ENCODE assay signal across 1 cellular context in the genomic region with DNA sequence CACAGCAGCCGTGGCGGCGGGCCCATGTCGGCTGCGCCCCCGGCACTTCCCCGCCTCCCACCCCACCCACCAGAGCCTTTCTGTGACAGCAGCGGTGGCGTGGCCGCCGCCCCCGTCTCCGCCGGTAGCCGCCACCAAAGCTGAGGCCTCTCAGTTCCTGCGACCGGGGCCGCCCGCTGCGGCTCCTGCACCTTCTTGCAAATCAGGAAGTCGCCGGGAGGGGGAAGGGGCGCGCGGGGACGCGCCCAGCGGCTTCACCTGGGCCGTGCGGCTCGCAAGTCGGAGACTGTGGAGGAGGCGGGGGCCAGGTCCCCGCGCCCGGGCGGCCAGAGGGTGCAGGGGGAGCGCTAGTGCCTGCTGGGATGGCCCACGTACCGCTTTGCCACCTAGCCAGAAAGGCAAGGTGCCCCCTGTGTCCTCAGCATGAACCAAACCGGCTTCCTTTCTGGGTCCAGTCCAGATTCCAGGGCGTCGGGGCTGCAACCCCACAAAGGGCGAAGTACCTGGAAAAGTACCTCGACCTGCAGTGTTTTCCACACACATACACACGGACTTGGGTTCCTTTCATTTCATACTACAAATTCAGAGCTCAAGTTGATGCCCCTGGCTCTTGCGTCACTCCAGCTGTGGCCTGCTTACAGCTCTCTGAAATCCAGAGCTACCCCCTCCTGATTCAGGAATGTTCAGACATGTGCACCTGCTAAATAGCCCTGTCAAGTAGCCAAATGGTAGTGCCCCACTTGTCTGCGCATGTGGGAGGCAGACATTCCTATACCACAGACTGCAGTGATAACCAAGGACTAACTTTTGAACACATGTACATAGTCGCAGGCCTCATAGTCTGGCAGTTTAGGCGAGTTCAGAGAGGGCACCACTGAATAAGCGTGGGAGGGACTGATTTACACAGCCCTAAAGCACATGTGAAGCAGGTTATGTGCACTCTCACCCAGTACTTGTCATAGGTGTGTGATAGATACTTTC.
TF ChIP-seq lines count a peak whose summit lies in the region.

A gene with protein sequence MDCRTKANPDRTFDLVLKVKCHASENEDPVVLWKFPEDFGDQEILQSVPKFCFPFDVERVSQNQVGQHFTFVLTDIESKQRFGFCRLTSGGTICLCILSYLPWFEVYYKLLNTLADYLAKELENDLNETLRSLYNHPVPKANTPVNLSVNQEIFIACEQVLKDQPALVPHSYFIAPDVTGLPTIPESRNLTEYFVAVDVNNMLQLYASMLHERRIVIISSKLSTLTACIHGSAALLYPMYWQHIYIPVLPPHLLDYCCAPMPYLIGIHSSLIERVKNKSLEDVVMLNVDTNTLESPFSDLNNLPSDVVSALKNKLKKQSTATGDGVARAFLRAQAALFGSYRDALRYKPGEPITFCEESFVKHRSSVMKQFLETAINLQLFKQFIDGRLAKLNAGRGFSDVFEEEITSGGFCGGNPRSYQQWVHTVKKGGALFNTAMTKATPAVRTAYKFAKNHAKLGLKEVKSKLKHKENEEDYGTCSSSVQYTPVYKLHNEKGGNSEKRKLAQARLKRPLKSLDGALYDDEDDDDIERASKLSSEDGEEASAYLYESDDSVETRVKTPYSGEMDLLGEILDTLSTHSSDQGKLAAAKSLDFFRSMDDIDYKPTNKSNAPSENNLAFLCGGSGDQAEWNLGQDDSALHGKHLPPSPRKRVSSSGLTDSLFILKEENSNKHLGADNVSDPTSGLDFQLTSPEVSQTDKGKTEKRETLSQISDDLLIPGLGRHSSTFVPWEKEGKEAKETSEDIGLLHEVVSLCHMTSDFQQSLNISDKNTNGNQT (minus strand): TSS at position 199 of the 981 bp plus-strand sequence. CDS start 325 bp downstream, outside the sequence.

TF ChIP-seq in K562, 482 proteins besides CTCF, POLR2A, EP300 and RAD21 (continued from another document and continues in another):
- TF ChIP-seq, protein P1, sequence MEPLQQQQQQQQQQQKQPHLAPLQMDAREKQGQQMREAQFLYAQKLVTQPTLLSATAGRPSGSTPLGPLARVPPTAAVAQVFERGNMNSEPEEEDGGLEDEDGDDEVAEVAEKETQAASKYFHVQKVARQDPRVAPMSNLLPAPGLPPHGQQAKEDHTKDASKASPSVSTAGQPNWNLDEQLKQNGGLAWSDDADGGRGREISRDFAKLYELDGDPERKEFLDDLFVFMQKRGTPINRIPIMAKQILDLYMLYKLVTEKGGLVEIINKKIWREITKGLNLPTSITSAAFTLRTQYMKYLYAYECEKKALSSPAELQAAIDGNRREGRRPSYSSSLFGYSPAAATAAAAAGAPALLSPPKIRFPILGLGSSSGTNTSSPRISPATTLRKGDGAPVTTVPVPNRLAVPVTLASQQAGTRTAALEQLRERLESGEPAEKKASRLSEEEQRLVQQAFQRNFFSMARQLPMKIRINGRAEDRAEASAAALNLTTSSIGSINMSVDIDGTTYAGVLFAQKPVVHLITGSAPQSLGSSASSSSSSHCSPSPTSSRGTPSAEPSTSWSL (CRISPR knock-in tag; IDR thresholded peaks at IDR 0.05; ENCODE audit: borderline replicate concordance), result no peak
- TF ChIP-seq, protein P2, sequence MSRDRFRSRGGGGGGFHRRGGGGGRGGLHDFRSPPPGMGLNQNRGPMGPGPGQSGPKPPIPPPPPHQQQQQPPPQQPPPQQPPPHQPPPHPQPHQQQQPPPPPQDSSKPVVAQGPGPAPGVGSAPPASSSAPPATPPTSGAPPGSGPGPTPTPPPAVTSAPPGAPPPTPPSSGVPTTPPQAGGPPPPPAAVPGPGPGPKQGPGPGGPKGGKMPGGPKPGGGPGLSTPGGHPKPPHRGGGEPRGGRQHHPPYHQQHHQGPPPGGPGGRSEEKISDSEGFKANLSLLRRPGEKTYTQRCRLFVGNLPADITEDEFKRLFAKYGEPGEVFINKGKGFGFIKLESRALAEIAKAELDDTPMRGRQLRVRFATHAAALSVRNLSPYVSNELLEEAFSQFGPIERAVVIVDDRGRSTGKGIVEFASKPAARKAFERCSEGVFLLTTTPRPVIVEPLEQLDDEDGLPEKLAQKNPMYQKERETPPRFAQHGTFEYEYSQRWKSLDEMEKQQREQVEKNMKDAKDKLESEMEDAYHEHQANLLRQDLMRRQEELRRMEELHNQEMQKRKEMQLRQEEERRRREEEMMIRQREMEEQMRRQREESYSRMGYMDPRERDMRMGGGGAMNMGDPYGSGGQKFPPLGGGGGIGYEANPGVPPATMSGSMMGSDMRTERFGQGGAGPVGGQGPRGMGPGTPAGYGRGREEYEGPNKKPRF (IDR thresholded peaks at IDR 0.05; ENCODE audit: low read depth, low read length), result no peak
- TF ChIP-seq SMARCC2 (IDR thresholded peaks at IDR 0.05; ENCODE audit: low read depth) (no peak), CSDE1 (IDR thresholded peaks at IDR 0.05) (no peak), RCOR1 (IDR thresholded peaks at IDR 0.05; ENCODE audit: borderline replicate concordance in 1 of 2, low read depth in 2 of 2, low read length in 2 of 2) (peak; percentile 5 to 51; a peak in 2 of 4 replicates), ZSCAN29 (IDR thresholded peaks at IDR 0.05) (no peak), SOX6 (IDR thresholded peaks at IDR 0.05) (no peak; the same call in 1 of the 2 replicates), SIN3B (IDR thresholded peaks at IDR 0.05; ENCODE audit: low read depth) (no peak), ZNF408 (CRISPR knock-in tag; IDR thresholded peaks at IDR 0.05; ENCODE audit: low read depth) (no peak), ZNF253 (CRISPR knock-in tag; conservative IDR thresholded peaks at IDR 0.05) (no peak), MTA1 (IDR thresholded peaks at IDR 0.05; ENCODE audit: borderline replicate concordance) (no peak), COPS2 (conservative IDR thresholded peaks at IDR 0.05) (no peak), POLR3A (IDR thresholded peaks at IDR 0.05; ENCODE audit: borderline replicate concordance, extremely low read depth, insufficient read depth, insufficient read length) (no peak), ATF1 (CRISPR knock-in tag; IDR thresholded peaks at IDR 0.05) (no peak), ATF1 (tag; IDR thresholded peaks at IDR 0.05) (peak; percentile 22; the same call in 1 of the 2 replicates), IRF2 (CRISPR knock-in tag; IDR thresholded peaks at IDR 0.05) (no peak), ZNF184 (CRISPR knock-in tag; IDR thresholded peaks at IDR 0.05) (no peak), SNIP1 (IDR thresholded peaks at IDR 0.05; ENCODE audit: low read depth) (no peak), ZNF324 (CRISPR knock-in tag; IDR thresholded peaks at IDR 0.05) (no peak), SREBF2 (CRISPR knock-in tag; IDR thresholded peaks at IDR 0.05) (no peak), SUPT5H (IDR thresholded peaks at IDR 0.05) (peak; percentile 48), KLF13 (tag; IDR thresholded peaks at IDR 0.05; ENCODE audit: borderline replicate concordance, low read depth) (0 out of 2 replicates have a peak, but pooled peaks have one; percentile 50), ZNF263 (CRISPR knock-in tag; IDR thresholded peaks at IDR 0.05; ENCODE audit: borderline replicate concordance) (no peak), SAFB2 (IDR thresholded peaks at IDR 0.05; ENCODE audit: borderline replicate concordance, low read depth, low read length, severe bottlenecking) (no peak), HMGN3 (IDR thresholded peaks at IDR 0.05; ENCODE audit: borderline replicate concordance, extremely low read depth, insufficient read length, low read depth, low read length) (peak; percentile 59)
- TF ChIP-seq, protein P3, sequence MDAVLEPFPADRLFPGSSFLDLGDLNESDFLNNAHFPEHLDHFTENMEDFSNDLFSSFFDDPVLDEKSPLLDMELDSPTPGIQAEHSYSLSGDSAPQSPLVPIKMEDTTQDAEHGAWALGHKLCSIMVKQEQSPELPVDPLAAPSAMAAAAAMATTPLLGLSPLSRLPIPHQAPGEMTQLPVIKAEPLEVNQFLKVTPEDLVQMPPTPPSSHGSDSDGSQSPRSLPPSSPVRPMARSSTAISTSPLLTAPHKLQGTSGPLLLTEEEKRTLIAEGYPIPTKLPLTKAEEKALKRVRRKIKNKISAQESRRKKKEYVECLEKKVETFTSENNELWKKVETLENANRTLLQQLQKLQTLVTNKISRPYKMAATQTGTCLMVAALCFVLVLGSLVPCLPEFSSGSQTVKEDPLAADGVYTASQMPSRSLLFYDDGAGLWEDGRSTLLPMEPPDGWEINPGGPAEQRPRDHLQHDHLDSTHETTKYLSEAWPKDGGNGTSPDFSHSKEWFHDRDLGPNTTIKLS (IDR thresholded peaks at IDR 0.05; ENCODE audit: borderline replicate concordance, low read depth), result no peak
- TF ChIP-seq, protein P4, sequence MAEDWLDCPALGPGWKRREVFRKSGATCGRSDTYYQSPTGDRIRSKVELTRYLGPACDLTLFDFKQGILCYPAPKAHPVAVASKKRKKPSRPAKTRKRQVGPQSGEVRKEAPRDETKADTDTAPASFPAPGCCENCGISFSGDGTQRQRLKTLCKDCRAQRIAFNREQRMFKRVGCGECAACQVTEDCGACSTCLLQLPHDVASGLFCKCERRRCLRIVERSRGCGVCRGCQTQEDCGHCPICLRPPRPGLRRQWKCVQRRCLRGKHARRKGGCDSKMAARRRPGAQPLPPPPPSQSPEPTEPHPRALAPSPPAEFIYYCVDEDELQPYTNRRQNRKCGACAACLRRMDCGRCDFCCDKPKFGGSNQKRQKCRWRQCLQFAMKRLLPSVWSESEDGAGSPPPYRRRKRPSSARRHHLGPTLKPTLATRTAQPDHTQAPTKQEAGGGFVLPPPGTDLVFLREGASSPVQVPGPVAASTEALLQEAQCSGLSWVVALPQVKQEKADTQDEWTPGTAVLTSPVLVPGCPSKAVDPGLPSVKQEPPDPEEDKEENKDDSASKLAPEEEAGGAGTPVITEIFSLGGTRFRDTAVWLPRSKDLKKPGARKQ (CRISPR knock-in tag; IDR thresholded peaks at IDR 0.05), result no peak
- TF ChIP-seq, protein P5, sequence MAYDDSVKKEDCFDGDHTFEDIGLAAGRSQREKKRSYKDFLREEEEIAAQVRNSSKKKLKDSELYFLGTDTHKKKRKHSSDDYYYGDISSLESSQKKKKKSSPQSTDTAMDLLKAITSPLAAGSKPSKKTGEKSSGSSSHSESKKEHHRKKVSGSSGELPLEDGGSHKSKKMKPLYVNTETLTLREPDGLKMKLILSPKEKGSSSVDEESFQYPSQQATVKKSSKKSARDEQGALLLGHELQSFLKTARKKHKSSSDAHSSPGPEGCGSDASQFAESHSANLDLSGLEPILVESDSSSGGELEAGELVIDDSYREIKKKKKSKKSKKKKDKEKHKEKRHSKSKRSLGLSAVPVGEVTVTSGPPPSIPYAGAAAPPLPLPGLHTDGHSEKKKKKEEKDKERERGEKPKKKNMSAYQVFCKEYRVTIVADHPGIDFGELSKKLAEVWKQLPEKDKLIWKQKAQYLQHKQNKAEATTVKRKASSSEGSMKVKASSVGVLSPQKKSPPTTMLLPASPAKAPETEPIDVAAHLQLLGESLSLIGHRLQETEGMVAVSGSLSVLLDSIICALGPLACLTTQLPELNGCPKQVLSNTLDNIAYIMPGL (CRISPR knock-in tag; IDR thresholded peaks at IDR 0.05), result no peak
- TF ChIP-seq, protein P6, sequence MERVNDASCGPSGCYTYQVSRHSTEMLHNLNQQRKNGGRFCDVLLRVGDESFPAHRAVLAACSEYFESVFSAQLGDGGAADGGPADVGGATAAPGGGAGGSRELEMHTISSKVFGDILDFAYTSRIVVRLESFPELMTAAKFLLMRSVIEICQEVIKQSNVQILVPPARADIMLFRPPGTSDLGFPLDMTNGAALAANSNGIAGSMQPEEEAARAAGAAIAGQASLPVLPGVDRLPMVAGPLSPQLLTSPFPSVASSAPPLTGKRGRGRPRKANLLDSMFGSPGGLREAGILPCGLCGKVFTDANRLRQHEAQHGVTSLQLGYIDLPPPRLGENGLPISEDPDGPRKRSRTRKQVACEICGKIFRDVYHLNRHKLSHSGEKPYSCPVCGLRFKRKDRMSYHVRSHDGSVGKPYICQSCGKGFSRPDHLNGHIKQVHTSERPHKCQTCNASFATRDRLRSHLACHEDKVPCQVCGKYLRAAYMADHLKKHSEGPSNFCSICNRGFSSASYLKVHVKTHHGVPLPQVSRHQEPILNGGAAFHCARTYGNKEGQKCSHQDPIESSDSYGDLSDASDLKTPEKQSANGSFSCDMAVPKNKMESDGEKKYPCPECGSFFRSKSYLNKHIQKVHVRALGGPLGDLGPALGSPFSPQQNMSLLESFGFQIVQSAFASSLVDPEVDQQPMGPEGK (CRISPR knock-in tag; IDR thresholded peaks at IDR 0.05; ENCODE audit: borderline replicate concordance), result no peak
- TF ChIP-seq, protein P7, sequence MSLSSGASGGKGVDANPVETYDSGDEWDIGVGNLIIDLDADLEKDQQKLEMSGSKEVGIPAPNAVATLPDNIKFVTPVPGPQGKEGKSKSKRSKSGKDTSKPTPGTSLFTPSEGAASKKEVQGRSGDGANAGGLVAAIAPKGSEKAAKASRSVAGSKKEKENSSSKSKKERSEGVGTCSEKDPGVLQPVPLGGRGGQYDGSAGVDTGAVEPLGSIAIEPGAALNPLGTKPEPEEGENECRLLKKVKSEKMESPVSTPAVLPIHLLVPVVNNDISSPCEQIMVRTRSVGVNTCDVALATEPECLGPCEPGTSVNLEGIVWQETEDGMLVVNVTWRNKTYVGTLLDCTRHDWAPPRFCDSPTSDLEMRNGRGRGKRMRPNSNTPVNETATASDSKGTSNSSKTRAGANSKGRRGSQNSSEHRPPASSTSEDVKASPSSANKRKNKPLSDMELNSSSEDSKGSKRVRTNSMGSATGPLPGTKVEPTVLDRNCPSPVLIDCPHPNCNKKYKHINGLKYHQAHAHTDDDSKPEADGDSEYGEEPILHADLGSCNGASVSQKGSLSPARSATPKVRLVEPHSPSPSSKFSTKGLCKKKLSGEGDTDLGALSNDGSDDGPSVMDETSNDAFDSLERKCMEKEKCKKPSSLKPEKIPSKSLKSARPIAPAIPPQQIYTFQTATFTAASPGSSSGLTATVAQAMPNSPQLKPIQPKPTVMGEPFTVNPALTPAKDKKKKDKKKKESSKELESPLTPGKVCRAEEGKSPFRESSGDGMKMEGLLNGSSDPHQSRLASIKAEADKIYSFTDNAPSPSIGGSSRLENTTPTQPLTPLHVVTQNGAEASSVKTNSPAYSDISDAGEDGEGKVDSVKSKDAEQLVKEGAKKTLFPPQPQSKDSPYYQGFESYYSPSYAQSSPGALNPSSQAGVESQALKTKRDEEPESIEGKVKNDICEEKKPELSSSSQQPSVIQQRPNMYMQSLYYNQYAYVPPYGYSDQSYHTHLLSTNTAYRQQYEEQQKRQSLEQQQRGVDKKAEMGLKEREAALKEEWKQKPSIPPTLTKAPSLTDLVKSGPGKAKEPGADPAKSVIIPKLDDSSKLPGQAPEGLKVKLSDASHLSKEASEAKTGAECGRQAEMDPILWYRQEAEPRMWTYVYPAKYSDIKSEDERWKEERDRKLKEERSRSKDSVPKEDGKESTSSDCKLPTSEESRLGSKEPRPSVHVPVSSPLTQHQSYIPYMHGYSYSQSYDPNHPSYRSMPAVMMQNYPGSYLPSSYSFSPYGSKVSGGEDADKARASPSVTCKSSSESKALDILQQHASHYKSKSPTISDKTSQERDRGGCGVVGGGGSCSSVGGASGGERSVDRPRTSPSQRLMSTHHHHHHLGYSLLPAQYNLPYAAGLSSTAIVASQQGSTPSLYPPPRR (CRISPR knock-in tag; IDR thresholded peaks at IDR 0.05; ENCODE audit: borderline replicate concordance), result no peak
- TF ChIP-seq, protein P8, sequence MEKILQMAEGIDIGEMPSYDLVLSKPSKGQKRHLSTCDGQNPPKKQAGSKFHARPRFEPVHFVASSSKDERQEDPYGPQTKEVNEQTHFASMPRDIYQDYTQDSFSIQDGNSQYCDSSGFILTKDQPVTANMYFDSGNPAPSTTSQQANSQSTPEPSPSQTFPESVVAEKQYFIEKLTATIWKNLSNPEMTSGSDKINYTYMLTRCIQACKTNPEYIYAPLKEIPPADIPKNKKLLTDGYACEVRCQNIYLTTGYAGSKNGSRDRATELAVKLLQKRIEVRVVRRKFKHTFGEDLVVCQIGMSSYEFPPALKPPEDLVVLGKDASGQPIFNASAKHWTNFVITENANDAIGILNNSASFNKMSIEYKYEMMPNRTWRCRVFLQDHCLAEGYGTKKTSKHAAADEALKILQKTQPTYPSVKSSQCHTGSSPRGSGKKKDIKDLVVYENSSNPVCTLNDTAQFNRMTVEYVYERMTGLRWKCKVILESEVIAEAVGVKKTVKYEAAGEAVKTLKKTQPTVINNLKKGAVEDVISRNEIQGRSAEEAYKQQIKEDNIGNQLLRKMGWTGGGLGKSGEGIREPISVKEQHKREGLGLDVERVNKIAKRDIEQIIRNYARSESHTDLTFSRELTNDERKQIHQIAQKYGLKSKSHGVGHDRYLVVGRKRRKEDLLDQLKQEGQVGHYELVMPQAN (IDR thresholded peaks at IDR 0.05; ENCODE audit: borderline replicate concordance), result no peak
